Comparison of ENCODE assay signal across 8 cellular contexts in genomic region chr20:35947489-35947888, GRCh38. TPM values are rescaled to one million over a fixed set of nuclear protein-coding genes. Genes with fewer than 3 reads are reported as not detected.
DNase-seq lines count a peak whose midpoint lies in the region; ATAC-seq and TF ChIP-seq lines count a peak whose summit lies in the region.

No MANE protein-coding gene starts in this region.

- no peaks in the 10 kb centered on the region for H3K9me2 ChIP-seq in PC-9 (ENCODE audit: insufficient read depth)

- no peak for ATAC-seq in GM18517 (IDR thresholded peaks at IDR 0.05; ENCODE audit: unreplicated experiment)

- H3K27me3 ChIP-seq in PC-9 (ENCODE audit: insufficient read depth, low read depth) (no peaks in the 10 kb centered on the region), Peyer's patch (no peaks in the 10 kb centered on the region)

- intact Hi-C loops in PC-9 (cut with micrococcal nuclease; ENCODE audit: unreplicated experiment), result no loop called here

- POLR2A ChIA-PET in PC-9 (lab: Charles Lee; ENCODE audit: unreplicated experiment), result no interaction called here

- H3K36me3 ChIP-seq in PC-9 (ENCODE audit: low read depth) (no peaks in the 10 kb centered on the region), Peyer's patch (peaks cover 0 to 28% (median 0%) of the 10 kb centered on the region in 3 donors)

- DNase-seq in AG09309 (ENCODE audit: low read depth) (no peak), PC-9 (peak in 1 of 2 experiments; percentile 27), dermis blood vessel endothelial cell (peak; percentile 50), cerebellar nuclear complex (lab: John Stamatoyannopoulos, UW) (no peak), Peyer's patch (no peak)
- peak; percentile 1 for DNase-seq in stimulated activated CD4-positive, alpha-beta T cell treated with anti-CD3 and anti-CD28 coated beads, Interleukin-2, amount 100 ng/mL, for 4 hours (ENCODE audit: low read depth)

- CTCF ChIA-PET in PC-9 (lab: Charles Lee), result interaction anchor here (0.6 to 1.1 kb wide), 4 partner anchors 50 to 319 kb away, joined by 3 to 11 read pairs (median 4); partner anchors contain the start of gene RBM39

- BruUV-seq in PC-9 (replicated peaks; lab: Mats Ljungman, UMichigan), result no TSS peak

- no peak overlapping the region for H3K27ac ChIP-seq in PC-9
- peak overlapping the region in 1 of 4 donors; percentile 20 for H3K27ac ChIP-seq in Peyer's patch

- H2AFZ ChIP-seq in PC-9, result no peak overlapping the region

- H4K20me1 ChIP-seq in PC-9 (ENCODE audit: insufficient read depth), result peaks cover under 1% of the 10 kb centered on the region; the same call in 1 of the 2 replicates

- H3K9me3 ChIP-seq in PC-9 (ENCODE audit: insufficient read depth, low read depth) (no peaks in the 10 kb centered on the region), Peyer's patch (no peaks in the 10 kb centered on the region)

- H3K4me2 ChIP-seq in PC-9, result no peak overlapping the region

- H3K79me2 ChIP-seq in PC-9 (ENCODE audit: low read depth), result peaks cover 10% of the 10 kb centered on the region

- TF ChIP-seq CTCF in AG09309 (IDR thresholded peaks at IDR 0.05; ENCODE audit: control insufficient read depth, insufficient read depth, low read depth, low read length, missing control alignments), result peak; percentile 52
- TF ChIP-seq CTCF in GM12873 (IDR thresholded peaks at IDR 0.05; ENCODE audit: insufficient read depth, low read depth, low read length, missing control alignments), result peak; percentile 58
- TF ChIP-seq CTCF in PC-9 (conservative IDR thresholded peaks at IDR 0.05), result peak; percentile 53
- TF ChIP-seq CTCF in Peyer's patch (IDR thresholded peaks at IDR 0.05), result peak in 2 of 6 experiments; percentile 14 to 32

- H3K4me3 ChIP-seq in AG09309 (ENCODE audit: control insufficient read depth, low read depth, low read length), result no peak overlapping the region
- no peak overlapping the region for H3K4me3 ChIP-seq in PC-9
- H3K4me3 ChIP-seq in Peyer's patch, result no peak overlapping the region

- H3F3A ChIP-seq in PC-9 (ENCODE audit: insufficient read depth, low read depth), result peaks cover 20% of the 10 kb centered on the region

- no peak for TF ChIP-seq POLR2A in Peyer's patch (IDR thresholded peaks at IDR 0.05)

- peaks cover 9% of the 10 kb centered on the region for H3K4me1 ChIP-seq in PC-9 (replicated peaks; ENCODE audit: insufficient read depth)
- H3K4me1 ChIP-seq in Peyer's patch, result peaks cover 0 to 14% (median under 1%) of the 10 kb centered on the region in 4 donors

RNA-seq across cellular contexts. Expression of gene SCAND1, which starts 6.8 kb away (rescaled TPM):
- total RNA-seq in PC-9 (2021), result 56.6 and 95.0 TPM in 2 replicates
- total RNA-seq in dermis blood vessel endothelial cell, result 59.1 and 89.0 TPM in 2 replicates
- 100 to 1,000 TPM in 1 of 4 donors, 10 to 100 TPM in 3; 61.1 to 133 (median 83.4) TPM for total RNA-seq in Peyer's patch

RNA-seq across cellular contexts. Expression of gene CNBD2, which starts 20.9 kb away (rescaled TPM):
- total RNA-seq in PC-9 (2021) (6.2 and 7.3 TPM in 2 replicates), dermis blood vessel endothelial cell (2.8 and 5.3 TPM in 2 replicates), Peyer's patch (10 to 100 TPM in 1 of 4 donors, 1 to 10 TPM in 3; 4.3 to 17.9 (median 8.6) TPM)

Comparison
In these comparisons a context has a peak if more than half of its experiments do, and no peak if none do; other contexts are left out.
1. DNase-seq: peak in dermis blood vessel endothelial cell (single experiment) and stimulated activated CD4-positive, alpha-beta T cell treated with anti-CD3 and anti-CD28 coated beads, Interleukin-2, amount 100 ng/mL, for 4 hours (single experiment); none in AG09309 (single experiment), cerebellar nuclear complex (0 of 2) and Peyer's patch (0 of 3).